In genomic region chr1:26291433-26291832, GRCh38 we compare ENCODE assay signal across 14 cellular contexts. TPM values are rescaled to one million over a fixed set of nuclear protein-coding genes. Genes with fewer than 3 reads are reported as not detected.
DNase-seq lines count a peak whose midpoint lies in the region; ATAC-seq and TF ChIP-seq lines count a peak whose summit lies in the region.
"Had no signal": no experiment of that assay in that cellular context is flagged by ENCODE, and none has a peak within 500 bp of the region (broad histone marks: within the 10 kb centered on the region; RNA-seq: fewer than 3 reads in every experiment).

No MANE protein-coding gene starts in this region.

- H3K36me3 Mint-ChIP-seq in activated CD4-positive, alpha-beta T cell treated with anti-CD3 and anti-CD28 coated beads for 36 hours (ENCODE audit: low read depth) = peaks cover 7% of the 10 kb centered on the region
- peaks cover 12% of the 10 kb centered on the region for H3K36me3 Mint-ChIP-seq in stimulated activated memory B cell treated with anti-CD40 and anti-IgM and Interleukin-4, amounts not matched to agents 10 μg/mL and 1 μg/mL and 100 μg/mL, for 72 hours

- H2AFZ ChIP-seq in PC-3 (ENCODE audit: low read length) = no peak overlapping the region

- H3K4me3 ChIP-seq in Peyer's patch (no peak overlapping the region), esophagus muscularis mucosa (no peak overlapping the region), PC-3 (ENCODE audit: low read length) (no peak overlapping the region)

- no peaks in the 10 kb centered on the region for H4K20me1 ChIP-seq in PC-3 (ENCODE audit: low read length)

- H3K27me3 Mint-ChIP-seq in activated CD4-positive, alpha-beta T cell treated with anti-CD3 and anti-CD28 coated beads for 36 hours = no peaks in the 10 kb centered on the region
- no peaks in the 10 kb centered on the region for H3K27me3 Mint-ChIP-seq in stimulated activated memory B cell treated with anti-CD40 and anti-IgM and Interleukin-4, amounts not matched to agents 10 μg/mL and 1 μg/mL and 100 μg/mL, for 72 hours

- no peak for TF ChIP-seq CTCF in Peyer's patch (IDR thresholded peaks at IDR 0.05)
- TF ChIP-seq CTCF in esophagus muscularis mucosa (IDR thresholded peaks at IDR 0.05) = no peak
- no peak for TF ChIP-seq CTCF in PC-3 (conservative IDR thresholded peaks at IDR 0.05; ENCODE audit: low read depth, low read length)

- intact Hi-C loops in activated CD4-positive, alpha-beta T cell treated with anti-CD3 and anti-CD28 coated beads for 36 hours (cut with DNase I, micrococcal nuclease) = no loop called here
- intact Hi-C loops in esophagus muscularis mucosa (cut with DNase I) (no loop called here), PC-3 (cut with micrococcal nuclease) (no loop called here)

- no peaks in the 10 kb centered on the region for H3F3A ChIP-seq in PC-3 (ENCODE audit: low read length, unreplicated experiment)

- H3K27ac ChIP-seq in Peyer's patch (peak overlapping the region; percentile 73 to 91 (median 85)), esophagus muscularis mucosa (replicated peaks in 1 of 4) (peak overlapping the region; percentile 49 to 62 (median 55)), PC-3 (ENCODE audit: low read length) (no peak overlapping the region)

- H3K79me2 ChIP-seq in PC-3 (ENCODE audit: low read length) = no peaks in the 10 kb centered on the region

- H3K27ac Mint-ChIP-seq in activated CD4-positive, alpha-beta T cell treated with anti-CD3 and anti-CD28 coated beads for 36 hours = peak overlapping the region; percentile 29
- H3K27ac Mint-ChIP-seq in stimulated activated memory B cell treated with anti-CD40 and anti-IgM and Interleukin-4, amounts not matched to agents 10 μg/mL and 1 μg/mL and 100 μg/mL, for 72 hours = peak overlapping the region; percentile 95
- H3K27ac Mint-ChIP-seq: nephron progenitor cell had no signal

- TF ChIP-seq EP300 in esophagus muscularis mucosa (IDR thresholded peaks at IDR 0.05) = no peak

- no peak overlapping the region for H3K9ac ChIP-seq in PC-3 (ENCODE audit: low read length)

- POLR2A ChIA-PET in activated CD4-positive, alpha-beta T cell treated with anti-CD3 and anti-CD28 coated beads for 36 hours (lab: Charles Lee) = no interaction called here
- POLR2A ChIA-PET in PC-3 (lab: Charles Lee; ENCODE audit: unreplicated experiment) = no interaction called here

- no peaks in the 10 kb centered on the region for H3K9me3 Mint-ChIP-seq in activated CD4-positive, alpha-beta T cell treated with anti-CD3 and anti-CD28 coated beads for 36 hours (ENCODE audit: low read depth)
- H3K9me3 Mint-ChIP-seq in stimulated activated memory B cell treated with anti-CD40 and anti-IgM and Interleukin-4, amounts not matched to agents 10 μg/mL and 1 μg/mL and 100 μg/mL, for 72 hours = no peaks in the 10 kb centered on the region
- H3K9me3 Mint-ChIP-seq: nephron progenitor cell had no signal

- CTCF ChIA-PET in activated CD4-positive, alpha-beta T cell treated with anti-CD3 and anti-CD28 coated beads for 36 hours (lab: Charles Lee) = interaction anchor here (0.9 kb wide), 1 partner anchor 126 kb away, joined by 3 read pairs; no protein-coding TSS in a partner anchor
- CTCF ChIA-PET in PC-3 (lab: Charles Lee) = no interaction called here

- H3K27me3 ChIP-seq in Peyer's patch = no peaks in the 10 kb centered on the region
- no peaks in the 10 kb centered on the region for H3K27me3 ChIP-seq in esophagus muscularis mucosa
- no peaks in the 10 kb centered on the region for H3K27me3 ChIP-seq in PC-3 (ENCODE audit: low read length)

- H3K9me3 ChIP-seq in Peyer's patch = no peaks in the 10 kb centered on the region
- H3K9me3 ChIP-seq in esophagus muscularis mucosa = no peaks in the 10 kb centered on the region
- no peaks in the 10 kb centered on the region for H3K9me3 ChIP-seq in PC-3 (ENCODE audit: low read length)

- H3K4me1 ChIP-seq in Peyer's patch (peaks cover 0 to 60% (median 47%) of the 10 kb centered on the region in 4 donors), esophagus muscularis mucosa (peaks cover 11 to 46% (median 42%) of the 10 kb centered on the region in 4 donors), PC-3 (ENCODE audit: insufficient read depth, low read length) (no peaks in the 10 kb centered on the region)

- no peak overlapping the region for H3K4me3 Mint-ChIP-seq in activated CD4-positive, alpha-beta T cell treated with anti-CD3 and anti-CD28 coated beads for 36 hours
- no peak overlapping the region for H3K4me3 Mint-ChIP-seq in stimulated activated memory B cell treated with anti-CD40 and anti-IgM and Interleukin-4, amounts not matched to agents 10 μg/mL and 1 μg/mL and 100 μg/mL, for 72 hours

- DNase-seq in activated CD4-positive, alpha-beta T cell treated with anti-CD3 and anti-CD28 coated beads for 36 hours = no peak
- DNase-seq in activated CD4-positive, alpha-beta T cell treated with anti-CD3 and anti-CD28 coated beads for 48 hours = no peak
- DNase-seq in Peyer's patch (no peak), esophagus muscularis mucosa (ENCODE audit: extremely low spot score) (no peak), PC-3 (no peak)
- DNase-seq: effector CD8-positive, alpha-beta T cell; IMR-90; NCI-H524 treated with DMSO at 0.1 percent for 48 hours; T1000 had no signal

- BruUV-seq in PC-3 (replicated peaks; lab: Mats Ljungman, UMichigan) = no TSS peak

- H3K4me2 ChIP-seq in PC-3 (ENCODE audit: low read length) = no peak overlapping the region

- H3K36me3 ChIP-seq in Peyer's patch = no peaks in the 10 kb centered on the region
- peaks cover 0 to 15% (median 1%) of the 10 kb centered on the region in 4 donors for H3K36me3 ChIP-seq in esophagus muscularis mucosa
- H3K36me3 ChIP-seq in PC-3 (ENCODE audit: low read depth, low read length) = no peaks in the 10 kb centered on the region

- TF ChIP-seq POLR2A in Peyer's patch (IDR thresholded peaks at IDR 0.05) (no peak), esophagus muscularis mucosa (IDR thresholded peaks at IDR 0.05; ENCODE audit: low read depth) (no peak)

- no peaks in the 10 kb centered on the region for H3K9me2 ChIP-seq in PC-3 (replicated peaks; ENCODE audit: low read length)

- WGBS in esophagus muscularis mucosa = 87% methylated on average over 3 of the region's 3 CpGs

- no peak for ATAC-seq in activated CD4-positive, alpha-beta T cell treated with anti-CD3 and anti-CD28 coated beads for 36 hours
- ATAC-seq in stimulated activated memory B cell treated with anti-CD40 and anti-IgM and Interleukin-4, amounts not matched to agents 10 μg/mL and 1 μg/mL and 100 μg/mL, for 72 hours = no peak
- ATAC-seq in GM21381 (IDR thresholded peaks at IDR 0.05; ENCODE audit: unreplicated experiment) = no peak
- no peak for ATAC-seq in PC-3
- no peak for ATAC-seq in HG03139 (IDR thresholded peaks at IDR 0.05; ENCODE audit: unreplicated experiment)

- H3K4me1 Mint-ChIP-seq in activated CD4-positive, alpha-beta T cell treated with anti-CD3 and anti-CD28 coated beads for 36 hours = peaks cover 60% of the 10 kb centered on the region
- peaks cover 87% of the 10 kb centered on the region for H3K4me1 Mint-ChIP-seq in stimulated activated memory B cell treated with anti-CD40 and anti-IgM and Interleukin-4, amounts not matched to agents 10 μg/mL and 1 μg/mL and 100 μg/mL, for 72 hours

RNA-seq across cellular contexts. Expression of gene SH3BGRL3, which starts 11.5 kb away (rescaled TPM):
- 100 to 1,000 TPM; 267 to 381 TPM for total RNA-seq in activated CD4-positive, alpha-beta T cell treated with anti-CD3 and anti-CD28 coated beads for 36 hours
- total RNA-seq in Peyer's patch (10 to 100 TPM; 62.7 to 91.8 (median 89.6) TPM), esophagus muscularis mucosa (10 to 100 TPM; 52.7 to 81.7 (median 59.8) TPM), PC-3 (2014; rRNA removed) (181 and 193 TPM in 2 replicates)

RNA-seq across cellular contexts. Expression of gene UBXN11, which starts 15.0 kb away (rescaled TPM):
- 10 to 100 TPM; 19.4 to 22.2 TPM for total RNA-seq in activated CD4-positive, alpha-beta T cell treated with anti-CD3 and anti-CD28 coated beads for 36 hours
- total RNA-seq in Peyer's patch = 10 to 100 TPM in 3 of 4 donors, 1 to 10 TPM in 1; 3.9 to 68.5 (median 18.2) TPM
- total RNA-seq in esophagus muscularis mucosa = 10 to 100 TPM in 2 of 4 donors, 1 to 10 TPM in 2; 7.1 to 13.3 (median 10.1) TPM
- total RNA-seq in PC-3 (2014; rRNA removed) = 19.4 and 24.6 TPM in 2 replicates

RNA-seq across cellular contexts. Expression of gene CD52, which starts 26.3 kb away (rescaled TPM):
- 100 to 1,000 TPM; 216 to 217 TPM for total RNA-seq in activated CD4-positive, alpha-beta T cell treated with anti-CD3 and anti-CD28 coated beads for 36 hours
- total RNA-seq in Peyer's patch = 100 to 1,000 TPM in 1 of 4 donors, 10 to 100 TPM in 1, 1 to 10 TPM in 2; 4.7 to 135 (median 13.6) TPM
- 10 to 100 TPM in 1 of 4 donors, 1 to 10 TPM in 2, not detected in 1; 3.8 to 14.0 (median 7.1) TPM for total RNA-seq in esophagus muscularis mucosa
- total RNA-seq in PC-3 (2014; rRNA removed) = not detected in 2 replicates
- total RNA-seq: astrocyte, IMR-90 had no signal

RNA-seq across cellular contexts. Expression of gene CEP85, which starts 57.4 kb away (rescaled TPM):
- total RNA-seq in activated CD4-positive, alpha-beta T cell treated with anti-CD3 and anti-CD28 coated beads for 36 hours = 10 to 100 TPM; 31.1 to 31.9 TPM
- total RNA-seq in Peyer's patch = 10 to 100 TPM; 11.0 to 32.2 (median 12.9) TPM
- total RNA-seq in esophagus muscularis mucosa = 1 to 10 TPM; 3.0 to 6.3 (median 4.8) TPM
- 30.6 and 30.8 TPM in 2 replicates for total RNA-seq in PC-3 (2014; rRNA removed)
